ENCODE assay signal across 13 cellular contexts in genomic region chr16:54193013-54193655, GRCh38.
DNase-seq lines count a peak whose midpoint lies in the region; ATAC-seq and TF ChIP-seq lines count a peak whose summit lies in the region.
"Had no signal": no experiment of that assay in that cellular context is flagged by ENCODE, and none has a peak within 500 bp of the region (broad histone marks: within the 10 kb centered on the region; RNA-seq: fewer than 3 reads in every experiment).

No MANE protein-coding gene starts in this region.

- H3K4me3 Mint-ChIP-seq in activated CD4-positive, alpha-beta T cell treated with anti-CD3 and anti-CD28 coated beads, Interleukin-2, amount 10 ng/mL, durations not matched to agents 7 days and 5 days, result no peak overlapping the region
- H3K4me3 Mint-ChIP-seq: activated CD4-positive, alpha-beta T cell treated with anti-CD3 and anti-CD28 coated beads for 36 hours; activated naive CD8-positive, alpha-beta T cell treated with anti-CD3 and anti-CD28 coated beads for 36 hours had no signal

- no peak overlapping the region for H3K27ac ChIP-seq in ACC112 (ENCODE audit: low read depth, low read length)
- no peak overlapping the region for H3K27ac ChIP-seq in HUES6 (ENCODE audit: low read depth, low read length)
- peak overlapping the region; percentile 90 to 93 for H3K27ac ChIP-seq in coronary artery
- H3K27ac ChIP-seq in parathyroid adenoma, result no peak overlapping the region
- H3K27ac ChIP-seq: pancreas had no signal

- H3K4me1 ChIP-seq in ACC112 (ENCODE audit: control insufficient read depth, insufficient read depth, low read length, unreplicated experiment) (peaks cover 10% of the 10 kb centered on the region), HUES6 (ENCODE audit: control insufficient read depth, insufficient read depth, low read length) (peaks cover 12% of the 10 kb centered on the region), parathyroid adenoma (no peaks in the 10 kb centered on the region)
- H3K4me1 ChIP-seq: pancreas had no signal

- CTCF ChIA-PET in activated CD4-positive, alpha-beta T cell treated with anti-CD3 and anti-CD28 coated beads, Interleukin-2, amount 10 ng/mL, durations not matched to agents 7 days and 5 days (lab: Charles Lee), result interaction anchor here (0.6 kb wide), 1 partner anchor 616 kb away, joined by 3 read pairs; no protein-coding TSS in a partner anchor

- H3K27me3 ChIP-seq in ACC112 (ENCODE audit: insufficient read depth, low read length), result peaks cover 17% of the 10 kb centered on the region
- peaks cover 9% of the 10 kb centered on the region; the same call in 1 of the 2 replicates for H3K27me3 ChIP-seq in HUES6 (ENCODE audit: control insufficient read depth, insufficient read depth, low read length)
- no peaks in the 10 kb centered on the region for H3K27me3 ChIP-seq in parathyroid adenoma (ENCODE audit: control insufficient read depth, insufficient read depth, low read length)
- H3K27me3 ChIP-seq: pancreas had no signal

- H3K9me3 ChIP-seq in HUES6 (ENCODE audit: control insufficient read depth, insufficient read depth, low read depth, low read length) (peaks cover 4% of the 10 kb centered on the region; the same call in 1 of the 2 replicates), parathyroid adenoma (ENCODE audit: control insufficient read depth, low read length) (no peaks in the 10 kb centered on the region)
- H3K9me3 ChIP-seq: pancreas had no signal

- peak overlapping the region; percentile 63; the same call in 1 of the 2 replicates for H3K4me3 ChIP-seq in ACC112 (ENCODE audit: low read depth, low read length)
- peak overlapping the region; percentile 61 for H3K4me3 ChIP-seq in HUES6 (ENCODE audit: low read depth, low read length)
- peak overlapping the region; percentile 65 for H3K4me3 ChIP-seq in coronary artery
- no peak overlapping the region for H3K4me3 ChIP-seq in parathyroid adenoma (ENCODE audit: low read depth, low read length)
- H3K4me3 ChIP-seq: pancreas had no signal

- TF ChIP-seq CTCF in coronary artery (IDR thresholded peaks at IDR 0.05) (no peak), parathyroid adenoma (IDR thresholded peaks at IDR 0.05) (no peak)

- H2AFZ ChIP-seq in ACC112 (ENCODE audit: low read length, unreplicated experiment) (peak overlapping the region; percentile 85), parathyroid adenoma (peak overlapping the region; percentile 85)

- no peak overlapping the region for H3K27ac Mint-ChIP-seq in activated CD4-positive, alpha-beta T cell treated with anti-CD3 and anti-CD28 coated beads, Interleukin-2, amount 10 ng/mL, durations not matched to agents 7 days and 5 days
- H3K27ac Mint-ChIP-seq: activated CD4-positive, alpha-beta T cell treated with anti-CD3 and anti-CD28 coated beads for 36 hours; activated naive CD8-positive, alpha-beta T cell treated with anti-CD3 and anti-CD28 coated beads for 36 hours had no signal

- no peaks in the 10 kb centered on the region for H3K9me3 Mint-ChIP-seq in activated CD4-positive, alpha-beta T cell treated with anti-CD3 and anti-CD28 coated beads, Interleukin-2, amount 10 ng/mL, durations not matched to agents 7 days and 5 days

- H3K9ac ChIP-seq in HUES6 (ENCODE audit: low read length) (no peak overlapping the region), parathyroid adenoma (no peak overlapping the region)

- POLR2A ChIA-PET in activated CD4-positive, alpha-beta T cell treated with anti-CD3 and anti-CD28 coated beads, Interleukin-2, amount 10 ng/mL, durations not matched to agents 7 days and 5 days (lab: Charles Lee), result no interaction called here

- peak overlapping the region; percentile 55 for H3K4me2 ChIP-seq in parathyroid adenoma (ENCODE audit: low read length)

- H3K36me3 ChIP-seq in ACC112 (ENCODE audit: insufficient read depth, low read length) (no peaks in the 10 kb centered on the region), HUES6 (ENCODE audit: control insufficient read depth, insufficient read depth, low read length) (no peaks in the 10 kb centered on the region), parathyroid adenoma (ENCODE audit: control insufficient read depth, insufficient read depth, low read length) (no peaks in the 10 kb centered on the region)
- H3K36me3 ChIP-seq: pancreas had no signal

- DNase-seq in coronary artery (ENCODE audit: low spot score) (no peak), MV-4-11 (lab: John Stamatoyannopoulos, UW) (no peak)
- DNase-seq in stimulated activated CD4-positive, alpha-beta T cell treated with anti-CD3 and anti-CD28 coated beads, Interleukin-4, amount 100 ng/mL, for 4 hours, result no peak
- DNase-seq in activated CD4-positive, alpha-beta T cell treated with anti-CD3 and anti-CD28 coated beads, Interleukin-2, amount 10 ng/mL, durations not matched to agents 7 days and 5 days, result no peak
- DNase-seq: activated T-cell treated with anti-CD3 and anti-CD28 coated beads, Interleukin-2, amount 50 U/mL, for 1 hour; T-helper 9 cell had no signal

- H3K36me3 Mint-ChIP-seq in activated CD4-positive, alpha-beta T cell treated with anti-CD3 and anti-CD28 coated beads, Interleukin-2, amount 10 ng/mL, durations not matched to agents 7 days and 5 days (ENCODE audit: low read depth), result no peaks in the 10 kb centered on the region
- H3K36me3 Mint-ChIP-seq: activated naive CD8-positive, alpha-beta T cell treated with anti-CD3 and anti-CD28 coated beads for 36 hours had no signal

- H3K27me3 Mint-ChIP-seq in activated CD4-positive, alpha-beta T cell treated with anti-CD3 and anti-CD28 coated beads, Interleukin-2, amount 10 ng/mL, durations not matched to agents 7 days and 5 days, result peaks cover 2% of the 10 kb centered on the region
- H3K27me3 Mint-ChIP-seq: activated naive CD8-positive, alpha-beta T cell treated with anti-CD3 and anti-CD28 coated beads for 36 hours had no signal

- H3K79me2 ChIP-seq in ACC112 (ENCODE audit: control insufficient read depth, insufficient read depth, low read length, unreplicated experiment) (no peaks in the 10 kb centered on the region), parathyroid adenoma (no peaks in the 10 kb centered on the region)

- H3K4me1 Mint-ChIP-seq in activated CD4-positive, alpha-beta T cell treated with anti-CD3 and anti-CD28 coated beads, Interleukin-2, amount 10 ng/mL, durations not matched to agents 7 days and 5 days, result peaks cover 2% of the 10 kb centered on the region
- H3K4me1 Mint-ChIP-seq: activated CD4-positive, alpha-beta T cell treated with anti-CD3 and anti-CD28 coated beads for 36 hours; activated naive CD8-positive, alpha-beta T cell treated with anti-CD3 and anti-CD28 coated beads for 36 hours had no signal

- no peak for ATAC-seq in HG03521 (IDR thresholded peaks at IDR 0.05; ENCODE audit: unreplicated experiment)

Comparison
In these comparisons a context has a peak if more than half of its experiments do, and no peak if none do; other contexts are left out.
1. H3K27ac ChIP-seq: peak in coronary artery (2 of 2); none in ACC112 (single experiment), HUES6 (single experiment) and parathyroid adenoma (single experiment).